In the genomic region with DNA sequence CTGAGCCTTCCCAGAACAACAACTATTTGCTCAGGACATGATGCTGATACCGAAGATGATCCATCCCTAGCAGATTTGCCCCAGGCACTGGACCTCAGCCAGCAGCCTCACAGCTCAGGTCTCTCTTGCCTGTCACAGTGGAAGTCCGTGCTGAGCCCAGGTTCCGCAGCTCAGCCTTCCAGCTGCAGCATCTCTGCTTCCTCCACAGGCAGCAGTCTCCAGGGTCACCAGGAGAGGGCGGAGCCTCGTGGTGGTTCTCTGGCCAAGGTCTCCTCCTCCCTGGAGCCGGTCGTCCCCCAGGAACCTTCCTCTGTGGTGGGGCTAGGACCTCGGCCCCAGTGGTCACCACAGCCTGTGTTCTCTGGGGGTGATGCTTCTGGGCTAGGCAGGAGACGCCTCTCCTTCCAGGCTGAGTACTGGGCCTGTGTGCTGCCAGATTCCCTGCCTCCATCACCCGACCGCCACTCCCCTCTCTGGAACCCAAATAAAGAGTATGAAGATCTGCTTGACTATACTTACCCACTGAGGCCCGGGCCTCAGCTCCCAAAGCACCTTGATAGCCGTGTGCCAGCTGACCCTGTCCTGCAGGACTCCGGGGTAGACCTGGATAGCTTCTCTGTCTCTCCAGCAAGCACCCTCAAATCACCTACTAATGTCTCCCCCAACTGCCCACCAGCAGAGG, we compare ENCODE assay signal across 9 cellular contexts. TPM values are rescaled to one million over a fixed set of nuclear protein-coding genes. Genes with fewer than 3 reads are reported as not detected.
DNase-seq lines count a peak whose midpoint lies in the region; TF ChIP-seq lines count a peak whose summit lies in the region.
"Had no signal": no experiment of that assay in that cellular context is flagged by ENCODE, and none has a peak within 500 bp of the region (broad histone marks: within the 10 kb centered on the region; RNA-seq: fewer than 3 reads in every experiment).

No MANE protein-coding gene starts in this region.

- H3K4me1 Mint-ChIP-seq in endodermal cell (peaks cover 11% of the 10 kb centered on the region), progenitor cell of endocrine pancreas (ENCODE audit: low read depth) (peaks cover 6% of the 10 kb centered on the region)

- no peak overlapping the region for H3K27ac ChIP-seq in endodermal cell (ENCODE audit: low read depth, low read length)

- no peak overlapping the region for H3K9ac ChIP-seq in endodermal cell (ENCODE audit: extremely low read depth, low read length, poor library complexity, severe bottlenecking)

- H3K27me3 Mint-ChIP-seq in endodermal cell (ENCODE audit: insufficient read depth) = no peaks in the 10 kb centered on the region
- H3K27me3 Mint-ChIP-seq in progenitor cell of endocrine pancreas = no peaks in the 10 kb centered on the region

- H3K27ac Mint-ChIP-seq in endodermal cell (no peak overlapping the region), progenitor cell of endocrine pancreas (no peak overlapping the region)

- H3K9me3 Mint-ChIP-seq in endodermal cell (no peaks in the 10 kb centered on the region), progenitor cell of endocrine pancreas (ENCODE audit: low read depth) (no peaks in the 10 kb centered on the region)

- DNase-seq in DMS 273 (lab: John Stamatoyannopoulos, UW; ENCODE audit: unreplicated experiment) (peak; percentile 23), DMS 273 treated with DMSO at 0.1 percent for 48 hours (lab: John Stamatoyannopoulos, UW) (no peak), RPMI8226 (peak; percentile 7), endodermal cell (peak; percentile 88), progenitor cell of endocrine pancreas (ENCODE audit: low spot score, unreplicated experiment) (no peak), epidermal melanocyte (ENCODE audit: insufficient read length, low spot score) (no peak), OCI-M2 (lab: John Stamatoyannopoulos, UW; ENCODE audit: unreplicated experiment) (no peak), NCI-H1694 treated with DMSO at 0.1 percent for 48 hours (lab: John Stamatoyannopoulos, UW) (no peak)
- DNase-seq: activated gamma-delta T cell had no signal

- H3K36me3 Mint-ChIP-seq in endodermal cell (ENCODE audit: low read depth) (peaks cover 47% of the 10 kb centered on the region), progenitor cell of endocrine pancreas (ENCODE audit: insufficient read depth) (peaks cover 10% of the 10 kb centered on the region)

- H3K4me3 Mint-ChIP-seq in endodermal cell = no peak overlapping the region
- no peak overlapping the region for H3K4me3 Mint-ChIP-seq in progenitor cell of endocrine pancreas (ENCODE audit: low read depth)

- no peak overlapping the region for H3K4me3 ChIP-seq in endodermal cell (ENCODE audit: low read length)

- TF ChIP-seq CTCF in endodermal cell (conservative IDR thresholded peaks at IDR 0.05) = peak; percentile 68
- peak; percentile 24 for TF ChIP-seq CTCF in progenitor cell of endocrine pancreas (IDR thresholded peaks at IDR 0.05; ENCODE audit: unreplicated experiment)

- H3K27me3 ChIP-seq in endodermal cell (ENCODE audit: control insufficient read depth, insufficient read depth, low read length, poor library complexity, severe bottlenecking) = no peaks in the 10 kb centered on the region

- peaks cover 63% of the 10 kb centered on the region for H3K36me3 ChIP-seq in endodermal cell (ENCODE audit: control insufficient read depth, insufficient read depth, low read length)

- H3K9me3 ChIP-seq in endodermal cell (ENCODE audit: control insufficient read depth, low read length) = no peaks in the 10 kb centered on the region

- WGBS in endodermal cell (ENCODE audit: insufficient coverage in 1 of 2, insufficient read length in 1 of 2), 2 experiments = 89 to 92% methylated on average over 4 to 14 of the region's 14 CpGs

- peaks cover 7% of the 10 kb centered on the region for H3K4me1 ChIP-seq in endodermal cell (ENCODE audit: control insufficient read depth, insufficient read depth, low read length)

RNA-seq across cellular contexts. Expression of a gene that starts 15.4 kb away (rescaled TPM):
- 10 to 100 TPM; 13.7 to 17.7 TPM for total RNA-seq in endodermal cell
- 18.0 TPM for polyA plus RNA-seq in endodermal cell (2013, experiment 1 of 2)
- polyA plus RNA-seq in endodermal cell (2013, experiment 2 of 2) = 17.7 TPM
- total RNA-seq in progenitor cell of endocrine pancreas = 20.4 and 22.0 TPM in 2 replicates

RNA-seq across cellular contexts. Expression of a gene that starts 58.3 kb away (rescaled TPM):
- total RNA-seq in endodermal cell (100 to 1,000 TPM; 122 to 125 TPM), progenitor cell of endocrine pancreas (134 and 141 TPM in 2 replicates)
- 164 TPM for polyA plus RNA-seq in endodermal cell (2013, experiment 1 of 2)
- polyA plus RNA-seq in endodermal cell (2013, experiment 2 of 2) = 157 TPM

Comparison
In these comparisons a context has a peak if more than half of its experiments do, and no peak if none do; other contexts are left out.
1. DNase-seq: peak in DMS 273 (single experiment), RPMI8226 (single experiment) and endodermal cell (single experiment); none in DMS 273 treated with DMSO at 0.1 percent for 48 hours (single experiment), progenitor cell of endocrine pancreas (single experiment), epidermal melanocyte (single experiment), OCI-M2 (single experiment) and NCI-H1694 treated with DMSO at 0.1 percent for 48 hours (single experiment).